Comparison of ENCODE assay signal across 19 cellular contexts in genomic region chr17:77253611-77254051, GRCh38.
DNase-seq lines count a peak whose midpoint lies in the region; ATAC-seq and TF ChIP-seq lines count a peak whose summit lies in the region.
"Had no signal": no experiment of that assay in that cellular context is flagged by ENCODE, and none has a peak within 500 bp of the region (broad histone marks: within the 10 kb centered on the region; RNA-seq: fewer than 3 reads in every experiment).

No MANE protein-coding gene starts in this region.

- H3K9me2 ChIP-seq in hepatocyte (replicated peaks; ENCODE audit: insufficient read depth), result no peaks in the 10 kb centered on the region

- no peaks in the 10 kb centered on the region for H3K9me3 Mint-ChIP-seq in MCF 10A (ENCODE audit: unreplicated experiment)
- H3K9me3 Mint-ChIP-seq in activated naive CD4-positive, alpha-beta T cell treated with anti-CD3 and anti-CD28 coated beads, Interleukin-2, amount 50 U/mL, for 72 hours, result no peaks in the 10 kb centered on the region
- H3K9me3 Mint-ChIP-seq: stimulated activated naive CD8-positive, alpha-beta T cell treated with anti-CD3 and anti-CD28 coated beads, Interleukin-15, Interleukin-2, amounts not matched to agents 100 ng/mL and 50 ng/mL, for 24 hours had no signal

- H3K9me3 ChIP-seq in breast epithelium (no peaks in the 10 kb centered on the region), SJSA1 (replicated peaks) (no peaks in the 10 kb centered on the region), hepatocyte (ENCODE audit: low read depth) (no peaks in the 10 kb centered on the region), upper lobe of left lung (no peaks in the 10 kb centered on the region)
- H3K9me3 ChIP-seq: body of pancreas, left ventricle myocardium inferior had no signal

- POLR2A ChIA-PET in MCF 10A (lab: Yijun Ruan, JAX), result no interaction called here

- H3K79me2 ChIP-seq in hepatocyte, result no peaks in the 10 kb centered on the region

- peak overlapping the region; percentile 99 for H3K27ac Mint-ChIP-seq in MCF 10A (ENCODE audit: low read depth, unreplicated experiment)
- no peak overlapping the region for H3K27ac Mint-ChIP-seq in activated naive CD4-positive, alpha-beta T cell treated with anti-CD3 and anti-CD28 coated beads, Interleukin-2, amount 50 U/mL, for 72 hours
- H3K27ac Mint-ChIP-seq: stimulated activated naive CD8-positive, alpha-beta T cell treated with anti-CD3 and anti-CD28 coated beads, Interleukin-15, Interleukin-2, amounts not matched to agents 100 ng/mL and 50 ng/mL, for 24 hours had no signal

- H3K4me1 ChIP-seq in breast epithelium (peaks cover 11 to 12% of the 10 kb centered on the region in 2 donors), SJSA1 (replicated peaks) (peaks cover 45% of the 10 kb centered on the region), hepatocyte (ENCODE audit: insufficient read depth) (peaks cover 23% of the 10 kb centered on the region), upper lobe of left lung (peaks cover 19 to 28% (median 27%) of the 10 kb centered on the region in 4 donors)
- H3K4me1 ChIP-seq: body of pancreas, left ventricle myocardium inferior had no signal

- H3K27ac ChIP-seq in breast epithelium, result no peak overlapping the region
- H3K27ac ChIP-seq in SJSA1, result peak overlapping the region; percentile 97
- H3K27ac ChIP-seq in hepatocyte, result peak overlapping the region; percentile 9
- peak overlapping the region; percentile 43 to 62 (median 52) for H3K27ac ChIP-seq in upper lobe of left lung
- H3K27ac ChIP-seq: body of pancreas, left ventricle myocardium inferior had no signal

- H3K36me3 ChIP-seq in breast epithelium (no peaks in the 10 kb centered on the region), SJSA1 (no peaks in the 10 kb centered on the region), hepatocyte (replicated peaks; ENCODE audit: insufficient read depth, low read depth) (no peaks in the 10 kb centered on the region), upper lobe of left lung (no peaks in the 10 kb centered on the region)
- H3K36me3 ChIP-seq: left ventricle myocardium inferior had no signal

- DNase-seq in MCF 10A (ENCODE audit: unreplicated experiment) (no peak), breast epithelium (ENCODE audit: low spot score in 2 of 2) (no peak), SJSA1 (ENCODE audit: low read depth in 1 of 2, low spot score in 2 of 2) (peak; percentile 72), hepatocyte (ENCODE audit: low spot score) (peak; percentile 35), upper lobe of left lung (no peak)
- no peak for DNase-seq in activated naive CD4-positive, alpha-beta T cell treated with anti-CD3 and anti-CD28 coated beads, Interleukin-2, amount 50 U/mL, for 72 hours (ENCODE audit: low spot score in 2 of 2)
- DNase-seq: activated CD8-positive, alpha-beta memory T cell treated with anti-CD3 and anti-CD28 coated beads, Interleukin-2, amount 50 U/mL, for 4 hours; activated naive CD4-positive, alpha-beta T cell treated with Interleukin-2 at 50 U/mL for 16 hours; body of pancreas; left ventricle myocardium inferior; MV-4-11; naive B cell; NCI-H2107; NK-92 treated with Interleukin-12 subunit alpha and Interleukin-12 subunit beta, amount 100 ng/mL, for 24 hours; stimulated activated CD4-positive, alpha-beta T cell treated with anti-CD3 and anti-CD28 coated beads, Interleukin-15, amount 100 ng/mL, for 24 hours; T-helper 9 cell had no signal

- peaks cover 12% of the 10 kb centered on the region for H3K27me3 Mint-ChIP-seq in MCF 10A (ENCODE audit: insufficient read depth, unreplicated experiment)

- H3K36me3 Mint-ChIP-seq in MCF 10A (ENCODE audit: insufficient read depth, unreplicated experiment), result no peaks in the 10 kb centered on the region
- no peaks in the 10 kb centered on the region for H3K36me3 Mint-ChIP-seq in activated naive CD4-positive, alpha-beta T cell treated with anti-CD3 and anti-CD28 coated beads, Interleukin-2, amount 50 U/mL, for 72 hours
- H3K36me3 Mint-ChIP-seq: naive B cell had no signal

- H3K4me2 ChIP-seq in hepatocyte, result no peak overlapping the region

- CTCF ChIA-PET in MCF 10A (lab: Yijun Ruan, JAX), result interaction anchor here (1.2 kb wide), 1 partner anchor 167 kb away, joined by 5 read pairs; no protein-coding TSS in a partner anchor

- TF ChIP-seq POLR2A in breast epithelium (IDR thresholded peaks at IDR 0.05) (no peak), upper lobe of left lung (IDR thresholded peaks at IDR 0.05) (no peak)

- no peak overlapping the region for H2AFZ ChIP-seq in hepatocyte

- H3K4me3 Mint-ChIP-seq in MCF 10A (ENCODE audit: unreplicated experiment), result no peak overlapping the region
- H3K4me3 Mint-ChIP-seq: stimulated activated naive CD8-positive, alpha-beta T cell treated with anti-CD3 and anti-CD28 coated beads, Interleukin-15, Interleukin-2, amounts not matched to agents 100 ng/mL and 50 ng/mL, for 24 hours had no signal

- intact Hi-C loops in MCF 10A (cut with micrococcal nuclease), result no loop called here
- intact Hi-C loops in breast epithelium (cut with DNase I; ENCODE audit: low total_unique reads), result loop anchor here (10.0 kb wide), 1 partner anchor 169 kb away; no protein-coding TSS in a partner anchor

- no peaks in the 10 kb centered on the region for H4K20me1 ChIP-seq in hepatocyte (ENCODE audit: insufficient read depth, poor library complexity, severe bottlenecking)

- BruUV-seq in MCF 10A (replicated peaks; lab: Mats Ljungman, UMichigan), result no TSS peak

- TF ChIP-seq CTCF in MCF 10A (IDR thresholded peaks at IDR 0.05; ENCODE audit: unreplicated experiment) (no peak), breast epithelium (IDR thresholded peaks at IDR 0.05) (no peak), hepatocyte (IDR thresholded peaks at IDR 0.05; ENCODE audit: poor library complexity) (no peak), upper lobe of left lung (IDR thresholded peaks at IDR 0.05) (no peak)

- TF ChIP-seq EP300 in upper lobe of left lung (IDR thresholded peaks at IDR 0.05), result no peak

- ATAC-seq in upper lobe of left lung (ENCODE audit: low FRiP score in 2 of 2) (peak in 1 of 2 donors; percentile 56), HG02759 (IDR thresholded peaks at IDR 0.05; ENCODE audit: unreplicated experiment) (no peak), HG02870 (IDR thresholded peaks at IDR 0.05; ENCODE audit: unreplicated experiment) (no peak)
- ATAC-seq in activated naive CD4-positive, alpha-beta T cell treated with anti-CD3 and anti-CD28 coated beads, Interleukin-2, amount 50 U/mL, for 72 hours, result no peak
- ATAC-seq: body of pancreas had no signal

- H3K4me1 Mint-ChIP-seq in MCF 10A (ENCODE audit: insufficient read depth, unreplicated experiment), result peaks cover 13% of the 10 kb centered on the region

- 47% methylated on average over 11 of the region's 11 CpGs for WGBS in hepatocyte (ENCODE audit: low lambda C conversion rate, missing lambda C conversion rate)
- WGBS in upper lobe of left lung, 2 donors, result 32 to 43% methylated on average over 8 to 11 of the region's 11 CpGs

- no peaks in the 10 kb centered on the region for H3K27me3 ChIP-seq in breast epithelium
- no peaks in the 10 kb centered on the region for H3K27me3 ChIP-seq in SJSA1 (replicated peaks)
- H3K27me3 ChIP-seq in hepatocyte, result no peaks in the 10 kb centered on the region
- no peaks in the 10 kb centered on the region for H3K27me3 ChIP-seq in upper lobe of left lung
- H3K27me3 ChIP-seq: body of pancreas had no signal

- H3K4me3 ChIP-seq in breast epithelium, result no peak overlapping the region
- H3K4me3 ChIP-seq in SJSA1, result no peak overlapping the region
- H3K4me3 ChIP-seq in hepatocyte, result no peak overlapping the region
- no peak overlapping the region for H3K4me3 ChIP-seq in upper lobe of left lung
- H3K4me3 ChIP-seq: body of pancreas, left ventricle myocardium inferior had no signal

Comparison
In these comparisons a context has a peak if more than half of its experiments do, and no peak if none do; other contexts are left out.
1. DNase-seq: peak in SJSA1 (2 of 2) and hepatocyte (single experiment); none in MCF 10A (single experiment), breast epithelium (0 of 2), upper lobe of left lung (0 of 2) and activated naive CD4-positive, alpha-beta T cell treated with anti-CD3 and anti-CD28 coated beads, Interleukin-2, amount 50 U/mL, for 72 hours (0 of 2).
2. H3K27ac ChIP-seq: peak in SJSA1 (single experiment), hepatocyte (single experiment) and upper lobe of left lung (4 of 4); none in breast epithelium (0 of 2).